ENCODE assay signal across 19 cellular contexts in genomic region chr13:73321039-73321438, GRCh38.
"Had no signal": no experiment of that assay in that cellular context is flagged by ENCODE, and none has a peak within 500 bp of the region (broad histone marks: within the 10 kb centered on the region; RNA-seq: fewer than 3 reads in every experiment).

No MANE protein-coding gene starts in this region.

- H3K4me1 Mint-ChIP-seq: activated CD4-positive, alpha-beta T cell treated with anti-CD3 and anti-CD28 coated beads, Interleukin-2, amount 10 ng/mL, durations not matched to agents 7 days and 5 days; memory B cell; natural killer cell; stimulated activated naive B cell treated with anti-CD40 and anti-IgM and Interleukin-4, amounts not matched to agents 10 μg/mL and 1 μg/mL and 100 μg/mL, for 72 hours had no signal

- H3K27ac Mint-ChIP-seq: activated CD4-positive, alpha-beta T cell treated with anti-CD3 and anti-CD28 coated beads, Interleukin-2, amount 10 ng/mL, durations not matched to agents 7 days and 5 days; memory B cell; natural killer cell; stimulated activated naive B cell treated with anti-CD40 and anti-IgM and Interleukin-4, amounts not matched to agents 10 μg/mL and 1 μg/mL and 100 μg/mL, for 72 hours had no signal

- ATAC-seq: natural killer cell; stimulated activated naive B cell treated with anti-CD40 and anti-IgM and Interleukin-4, amounts not matched to agents 10 μg/mL and 1 μg/mL and 100 μg/mL, for 72 hours had no signal

- H3K27me3 Mint-ChIP-seq: activated CD4-positive, alpha-beta T cell treated with anti-CD3 and anti-CD28 coated beads, Interleukin-2, amount 10 ng/mL, durations not matched to agents 7 days and 5 days; memory B cell; stimulated activated naive B cell treated with anti-CD40 and anti-IgM and Interleukin-4, amounts not matched to agents 10 μg/mL and 1 μg/mL and 100 μg/mL, for 72 hours had no signal

- H3K4me1 ChIP-seq: ascending aorta, breast epithelium, left ventricle myocardium inferior, tibial nerve, vagina had no signal

- H3K27me3 ChIP-seq: ascending aorta, breast epithelium, neutrophil, tibial nerve, vagina had no signal

- H3K4me3 ChIP-seq: ascending aorta, breast epithelium, left ventricle myocardium inferior, tibial nerve, vagina had no signal

- H3K9me3 ChIP-seq: ascending aorta, breast epithelium, left ventricle myocardium inferior, neutrophil, tibial nerve, vagina had no signal

- DNase-seq: activated CD4-positive, alpha-beta T cell treated with anti-CD3 and anti-CD28 coated beads, Interleukin-2, amount 10 ng/mL, durations not matched to agents 7 days and 5 days; activated CD8-positive, alpha-beta memory T cell treated with anti-CD3 and anti-CD28 coated beads for 24 hours; activated naive CD4-positive, alpha-beta T cell treated with Interleukin-2 at 50 U/mL for 16 hours; cerebellar nuclear complex; effector CD8-positive, alpha-beta T cell; foreskin fibroblast; hypothalamus; kidney; left ventricle myocardium inferior; natural killer cell; retina; stimulated activated CD4-positive, alpha-beta T cell treated with anti-CD3 and anti-CD28 coated beads, Interleukin-2, amount 100 ng/mL, for 48 hours; stimulated activated naive B cell treated with anti-CD40 and anti-IgM and Interleukin-4, amounts not matched to agents 10 μg/mL and 1 μg/mL and 100 μg/mL, for 72 hours had no signal

- H3K36me3 ChIP-seq: ascending aorta, breast epithelium, left ventricle myocardium inferior, neutrophil, tibial nerve, vagina had no signal

- H3K9me3 Mint-ChIP-seq: activated CD4-positive, alpha-beta T cell treated with anti-CD3 and anti-CD28 coated beads, Interleukin-2, amount 10 ng/mL, durations not matched to agents 7 days and 5 days; memory B cell had no signal

- H3K4me3 Mint-ChIP-seq: activated CD4-positive, alpha-beta T cell treated with anti-CD3 and anti-CD28 coated beads, Interleukin-2, amount 10 ng/mL, durations not matched to agents 7 days and 5 days; memory B cell; natural killer cell; stimulated activated naive B cell treated with anti-CD40 and anti-IgM and Interleukin-4, amounts not matched to agents 10 μg/mL and 1 μg/mL and 100 μg/mL, for 72 hours had no signal

- H3K36me3 Mint-ChIP-seq: memory B cell; natural killer cell; stimulated activated naive B cell treated with anti-CD40 and anti-IgM and Interleukin-4, amounts not matched to agents 10 μg/mL and 1 μg/mL and 100 μg/mL, for 72 hours had no signal

- H3K27ac ChIP-seq: ascending aorta, breast epithelium, left ventricle myocardium inferior, neutrophil, tibial nerve, vagina had no signal
